21 cellular contexts compared by ENCODE assay signal in the genomic region with DNA sequence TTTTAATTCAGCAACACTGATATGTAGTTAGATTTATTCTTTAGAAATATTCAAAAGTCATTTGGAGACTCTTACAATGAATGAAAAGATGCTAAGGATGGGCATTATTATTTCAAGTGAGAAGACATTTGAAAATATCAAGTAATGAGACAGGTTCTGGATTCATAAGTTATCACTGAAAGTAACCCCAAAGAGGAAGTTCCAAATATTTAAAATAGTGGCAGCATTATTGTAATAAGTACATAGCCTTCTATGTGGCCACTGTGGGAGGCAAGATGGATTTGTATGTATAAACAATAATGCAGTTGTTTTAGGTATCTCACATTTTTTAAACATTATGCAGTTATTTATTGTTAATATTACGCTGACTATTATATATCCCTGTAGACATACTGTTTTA. TPM values are rescaled to one million over a fixed set of nuclear protein-coding genes. Genes with fewer than 3 reads are reported as not detected.
DNase-seq lines count a peak whose midpoint lies in the region; ATAC-seq, FAIRE-seq and TF ChIP-seq lines count a peak whose summit lies in the region.
"Had no signal": no experiment of that assay in that cellular context is flagged by ENCODE, and none has a peak within 500 bp of the region (broad histone marks: within the 10 kb centered on the region; RNA-seq: fewer than 3 reads in every experiment).

No MANE protein-coding gene starts in this region.

- H3K9me3 ChIP-seq in OCI-LY3 (ENCODE audit: insufficient read depth, low read length) (no peaks in the 10 kb centered on the region), GM12878 (replicated peaks; ENCODE audit: control insufficient read depth, insufficient read depth, low read length) (no peaks in the 10 kb centered on the region)
- H3K9me3 ChIP-seq: Peyer's patch, SK-N-SH had no signal

- TF ChIP-seq CTCF in GM06990 (IDR thresholded peaks at IDR 0.05; ENCODE audit: insufficient read depth, low read length, poor library complexity, severe bottlenecking) (no peak), OCI-LY3 (IDR thresholded peaks at IDR 0.05; ENCODE audit: low read depth, low read length) (no peak), GM12878 (IDR thresholded peaks at IDR 0.05 in 2 of 3, conservative IDR thresholded peaks at IDR 0.05 in 1 of 3; ENCODE audit: control insufficient read depth in 2 of 3, extremely low read depth in 1 of 3, insufficient read depth in 1 of 3, low read depth in 3 of 3, low read length in 3 of 3) (no peak)

- H4K20me1 ChIP-seq in OCI-LY3 (ENCODE audit: insufficient read depth, low read length) (no peaks in the 10 kb centered on the region), GM12878 (ENCODE audit: control insufficient read depth, insufficient read depth) (no peaks in the 10 kb centered on the region)
- H4K20me1 ChIP-seq: BLaER1 treated with 17β-estradiol and CSF1 and Interleukin-3, amounts not matched to agents 10 nM and 100 nM had no signal

- POLR2A ChIA-PET in GM12878 (lab: Charles Lee) = no interaction called here

- TF ChIP-seq POLR2A in GM12878 (IDR thresholded peaks at IDR 0.05; ENCODE audit: low read depth, low read length) = no peak

- H3K9me3 Mint-ChIP-seq in stimulated activated naive B cell treated with anti-CD40 and anti-IgM and Interleukin-4, amounts not matched to agents 10 μg/mL and 1 μg/mL and 100 μg/mL, for 72 hours = no peaks in the 10 kb centered on the region
- H3K9me3 Mint-ChIP-seq: CD4-positive, alpha-beta T cell; IgD-negative memory B cell had no signal

- no peak for FAIRE-seq in GM12878 (lab: Jason Lieb, UNC)
- FAIRE-seq: D721Med had no signal

- SMC1A ChIA-PET in GM12878 (lab: Charles Lee; ENCODE audit: uncharacterized antibody, unreplicated experiment) = no interaction called here

- peaks cover 23% of the 10 kb centered on the region for H3K4me1 ChIP-seq in OCI-LY3 (ENCODE audit: low read length)
- no peaks in the 10 kb centered on the region for H3K4me1 ChIP-seq in GM12878 (ENCODE audit: control insufficient read depth, insufficient read depth, low read length)
- H3K4me1 ChIP-seq: BLaER1 treated with 17β-estradiol and CSF1 and Interleukin-3, amounts not matched to agents 10 nM and 100 nM; Peyer's patch had no signal

- peaks cover 7 to 23% of the 10 kb centered on the region in 2 donors for H3K36me3 Mint-ChIP-seq in stimulated activated naive B cell treated with anti-CD40 and anti-IgM and Interleukin-4, amounts not matched to agents 10 μg/mL and 1 μg/mL and 100 μg/mL, for 72 hours

- H3K27me3 ChIP-seq in GM06990 (replicated peaks; ENCODE audit: control insufficient read depth, insufficient read depth, low read length) = no peaks in the 10 kb centered on the region
- no peaks in the 10 kb centered on the region for H3K27me3 ChIP-seq in OCI-LY3 (ENCODE audit: low read depth, low read length)
- H3K27me3 ChIP-seq in GM12878 (replicated peaks in 1 of 2; ENCODE audit: control insufficient read depth in 2 of 2, insufficient read depth in 2 of 2, low read length in 1 of 2) = no peaks in the 10 kb centered on the region
- H3K27me3 ChIP-seq: BLaER1 treated with 17β-estradiol and CSF1 and Interleukin-3, amounts not matched to agents 10 nM and 100 nM; Peyer's patch had no signal

- no TSS peak for BruUV-seq in GM12878 (replicated peaks; lab: Mats Ljungman, UMichigan)

- H2AFZ ChIP-seq in OCI-LY3 (ENCODE audit: low read depth, low read length) (no peak overlapping the region), GM12878 (ENCODE audit: control insufficient read depth, low read depth, low read length) (no peak overlapping the region)

- TF ChIP-seq EP300 in GM12878 (IDR thresholded peaks at IDR 0.05; ENCODE audit: borderline replicate concordance in 1 of 2, control insufficient read depth in 1 of 2, low read depth in 2 of 2, low read length in 2 of 2) = no peak

- no peaks in the 10 kb centered on the region for H3K27me3 Mint-ChIP-seq in stimulated activated naive B cell treated with anti-CD40 and anti-IgM and Interleukin-4, amounts not matched to agents 10 μg/mL and 1 μg/mL and 100 μg/mL, for 72 hours
- H3K27me3 Mint-ChIP-seq: CD4-positive, alpha-beta T cell; IgD-negative memory B cell had no signal

- RAD21 ChIA-PET in GM12878 (lab: Charles Lee; ENCODE audit: unreplicated experiment) = no interaction called here

- no peaks in the 10 kb centered on the region for H3K36me3 ChIP-seq in GM06990 (ENCODE audit: control insufficient read depth, insufficient read depth, low read length)
- H3K36me3 ChIP-seq in OCI-LY3 (replicated peaks; ENCODE audit: low read depth, low read length) = peaks cover 6% of the 10 kb centered on the region
- no peaks in the 10 kb centered on the region for H3K36me3 ChIP-seq in GM12878 (ENCODE audit: control insufficient read depth in 2 of 2, insufficient read depth in 2 of 2, low read length in 1 of 2)

- TF ChIP-seq RAD21 in GM12878 (IDR thresholded peaks at IDR 0.05; ENCODE audit: insufficient read depth, low read depth, low read length) = no peak

- WGBS in GM12878 (ENCODE audit: insufficient coverage, insufficient replicate concordance, low lambda C conversion rate, missing lambda C conversion rate) = 96% methylated on average over 1 of the region's 1 CpG

- H3K27ac ChIP-seq in OCI-LY3 (ENCODE audit: low read length) (peak overlapping the region; percentile 86), GM12878 (ENCODE audit: control insufficient read depth, insufficient read depth) (no peak overlapping the region; the same call in 1 of the 2 replicates)
- H3K27ac ChIP-seq: BLaER1 treated with 17β-estradiol and CSF1 and Interleukin-3, amounts not matched to agents 10 nM and 100 nM; Peyer's patch had no signal

- H3K9ac ChIP-seq in OCI-LY3 (ENCODE audit: low read length) = peak overlapping the region; percentile 33
- no peak overlapping the region for H3K9ac ChIP-seq in GM12878 (ENCODE audit: control insufficient read depth, insufficient read depth, low read length)
- H3K9ac ChIP-seq: BLaER1 treated with 17β-estradiol and CSF1 and Interleukin-3, amounts not matched to agents 10 nM and 100 nM; SK-N-SH had no signal

- no peak overlapping the region for H3K4me3 Mint-ChIP-seq in stimulated activated naive B cell treated with anti-CD40 and anti-IgM and Interleukin-4, amounts not matched to agents 10 μg/mL and 1 μg/mL and 100 μg/mL, for 72 hours
- H3K4me3 Mint-ChIP-seq: CD4-positive, alpha-beta T cell; IgD-negative memory B cell had no signal

- H3K27ac Mint-ChIP-seq in stimulated activated naive B cell treated with anti-CD40 and anti-IgM and Interleukin-4, amounts not matched to agents 10 μg/mL and 1 μg/mL and 100 μg/mL, for 72 hours = no peak overlapping the region
- H3K27ac Mint-ChIP-seq: CD4-positive, alpha-beta T cell; IgD-negative memory B cell had no signal

- intact Hi-C loops in GM12878 (cut with micrococcal nuclease; ENCODE audit: unreplicated experiment) = loop anchor here (2.0 kb wide), 1 partner anchor 30 kb away; a partner anchor contains a TSS

- DNase-seq in GM06990 (ENCODE audit: extremely low read depth, insufficient read length) = peak; percentile 5
- DNase-seq in GM12878 (ENCODE audit: low read depth, low spot score) = no peak
- DNase-seq in stimulated activated naive B cell treated with anti-CD40 and anti-IgM and Interleukin-4, amounts not matched to agents 10 μg/mL and 1 μg/mL and 100 μg/mL, for 72 hours = no peak
- DNase-seq in NCI-H146 treated with DMSO at 0.1 percent for 48 hours (lab: John Stamatoyannopoulos, UW; ENCODE audit: unreplicated experiment) = no peak
- no peak for DNase-seq in activated T-cell treated with anti-CD3 and anti-CD28 coated beads, Interleukin-2, amount 50 U/mL, for 1 hour
- DNase-seq in activated T-cell treated with anti-CD3 and anti-CD28 coated beads for 4 hours = no peak
- DNase-seq: AML-193; CD4-positive, alpha-beta T cell; DMS53; NCI-H1092; NCI-H1436; NCI-H1930; NCI-H446 treated with DMSO at 0.1 percent for 48 hours; NCI-H526; Peyer's patch; SK-N-SH had no signal

- H3K4me2 ChIP-seq in OCI-LY3 (ENCODE audit: low read length) = peak overlapping the region; percentile 52
- no peak overlapping the region for H3K4me2 ChIP-seq in GM12878 (ENCODE audit: control insufficient read depth, insufficient read depth)
- H3K4me2 ChIP-seq: BLaER1 treated with 17β-estradiol and CSF1 and Interleukin-3, amounts not matched to agents 10 nM and 100 nM; SK-N-SH had no signal

- H3K79me2 ChIP-seq in OCI-LY3 (ENCODE audit: low read length) = no peaks in the 10 kb centered on the region
- H3K79me2 ChIP-seq in GM12878 (ENCODE audit: control insufficient read depth, insufficient read depth, low read length) = no peaks in the 10 kb centered on the region

- CTCF ChIA-PET in GM12878 (lab: Yijun Ruan, JAX) = no interaction called here

- peaks cover 3 to 4% of the 10 kb centered on the region in 2 donors for H3K4me1 Mint-ChIP-seq in stimulated activated naive B cell treated with anti-CD40 and anti-IgM and Interleukin-4, amounts not matched to agents 10 μg/mL and 1 μg/mL and 100 μg/mL, for 72 hours

- in situ Hi-C loops in GM12878 (cut with MboI) = no loop called here

- peak; percentile 63 for ATAC-seq in GM12878
- ATAC-seq in stimulated activated naive B cell treated with anti-CD40 and anti-IgM and Interleukin-4, amounts not matched to agents 10 μg/mL and 1 μg/mL and 100 μg/mL, for 72 hours (replicated peaks) = peak; percentile 61 to 69
- ATAC-seq: HCT116 had no signal

- H3K4me3 ChIP-seq in GM06990 (replicated peaks; ENCODE audit: low read depth, low read length) (no peak overlapping the region), OCI-LY3 (ENCODE audit: low read length) (peak overlapping the region; percentile 13; the same call in 1 of the 2 replicates), GM12878 (no peak overlapping the region)
- H3K4me3 ChIP-seq: BLaER1 treated with 17β-estradiol and CSF1 and Interleukin-3, amounts not matched to agents 10 nM and 100 nM; Peyer's patch had no signal

RNA-seq across cellular contexts. Expression of a gene that starts 29.7 kb away (rescaled TPM):
- 5.3 and 6.6 TPM in 2 replicates for total RNA-seq in GM12878 (2013; cell fraction: nucleolus; rRNA removed)
- total RNA-seq in GM12878 (2014; rRNA removed) (2.1 and 2.9 TPM in 2 replicates), GM12878 (2014; rRNA removed; fragmentation: Illumina TruSeq; extraction: Trizol) (4.4 and 4.6 TPM in 2 replicates), GM12878 (2021) (4.7 and 5.0 TPM in 2 replicates)
- 1.0 TPM for polyA plus RNA-seq in GM12878 (2011; ENCODE audit: low read depth)
- polyA plus RNA-seq in GM12878 (2011; rRNA removed) (1.9 and 2.4 TPM in 2 replicates), GM12878 (2014; fragmentation: Illumina TruSeq; extraction: Trizol) (2.7 and 2.8 TPM in 2 replicates), GM12878 (2014; fragmentation: Nextera tagmentation; extraction: Ambion mirVana) (1 to 10 TPM in 1 of 2 experiments, under 1 TPM in 1; 0.53 to 1.2 TPM), GM12878 (2014; rRNA removed) (1.9 and 2.0 TPM in 2 replicates), GM12878 (2016; fragmentation: Nextera tagmentation; extraction: Ambion mirVana) (1 to 10 TPM in 1 of 2 experiments, under 1 TPM in 1; 0.70 to 1.1 TPM)
- 0.65 and 0.97 TPM in 2 replicates for polyA plus RNA-seq in GM12878 (2011; cell fraction: cytosol; rRNA removed)
- 1.6 TPM in 2 replicates for polyA plus RNA-seq in GM12878 (2011; cell fraction: nucleus; rRNA removed)
- 4.0 and 5.8 TPM in 2 replicates for polyA plus RNA-seq in GM12878 (2012)
- polyA minus RNA-seq in GM12878 (2011; rRNA and poly(A)+ RNA removed) = 1.7 and 2.0 TPM in 2 replicates
- 1.1 and 2.5 TPM in 2 replicates for polyA minus RNA-seq in GM12878 (2011; cell fraction: cytosol; rRNA and poly(A)+ RNA removed)
- polyA minus RNA-seq in GM12878 (2011; cell fraction: nucleus; rRNA and poly(A)+ RNA removed) = 1.9 and 2.3 TPM in 2 replicates

RNA-seq across cellular contexts. Expression of a gene that starts 50.3 kb away (rescaled TPM):
- total RNA-seq in GM12878 (2013; cell fraction: nucleolus; rRNA removed) = 117 and 123 TPM in 2 replicates
- total RNA-seq in GM12878 (2014; rRNA removed) (13.9 and 16.8 TPM in 2 replicates), GM12878 (2014; rRNA removed; fragmentation: Illumina TruSeq; extraction: Trizol) (25.7 and 28.4 TPM in 2 replicates), GM12878 (2021) (9.9 and 11.6 TPM in 2 replicates)
- 5.1 TPM for polyA plus RNA-seq in GM12878 (2011; ENCODE audit: low read depth)
- polyA plus RNA-seq in GM12878 (2011; rRNA removed) (10.2 and 16.3 TPM in 2 replicates), GM12878 (2014; fragmentation: Illumina TruSeq; extraction: Trizol) (23.8 and 31.7 TPM in 2 replicates), GM12878 (2014; fragmentation: Nextera tagmentation; extraction: Ambion mirVana) (10 to 100 TPM; 16.5 to 16.6 TPM), GM12878 (2014; rRNA removed) (16.8 and 22.3 TPM in 2 replicates), GM12878 (2016; fragmentation: Nextera tagmentation; extraction: Ambion mirVana) (10 to 100 TPM; 24.7 to 25.4 TPM)
- polyA plus RNA-seq in GM12878 (2011; cell fraction: cytosol; rRNA removed) = 1.6 and 2.6 TPM in 2 replicates
- 7.9 and 14.0 TPM in 2 replicates for polyA plus RNA-seq in GM12878 (2011; cell fraction: nucleus; rRNA removed)
- 7.7 and 9.3 TPM in 2 replicates for polyA plus RNA-seq in GM12878 (2012)
- 1.7 and 2.5 TPM in 2 replicates for polyA minus RNA-seq in GM12878 (2011; rRNA and poly(A)+ RNA removed)
- 2.1 and 5.6 TPM in 2 replicates for polyA minus RNA-seq in GM12878 (2011; cell fraction: cytosol; rRNA and poly(A)+ RNA removed)
- polyA minus RNA-seq in GM12878 (2011; cell fraction: nucleus; rRNA and poly(A)+ RNA removed) = 1.7 and 8.8 TPM in 2 replicates
